20 cellular contexts compared by ENCODE assay signal in the genomic region with DNA sequence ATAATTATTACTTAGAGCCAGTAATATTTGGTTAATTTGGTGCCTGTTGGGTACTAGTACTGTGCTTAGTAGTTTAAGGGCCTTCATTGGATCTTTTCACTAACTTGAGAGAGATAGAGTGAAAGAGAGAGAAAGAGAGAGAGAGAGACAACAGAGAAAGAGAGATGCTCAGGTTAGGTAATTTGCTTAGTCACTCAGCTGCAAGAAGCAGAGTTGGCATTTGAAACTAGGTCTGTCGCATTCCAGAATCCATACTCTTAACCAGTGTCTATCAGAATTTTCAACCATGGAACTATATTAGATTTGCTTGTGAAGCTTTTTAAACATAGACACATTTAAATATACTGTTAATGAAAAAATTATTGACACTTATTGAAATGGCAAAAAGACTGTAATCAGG. TPM values are rescaled to one million over a fixed set of nuclear protein-coding genes. Genes with fewer than 3 reads are reported as not detected.
A peak's percentile ranks its signal among the peaks of the same experiment; 100 is the strongest.
DNase-seq lines count a peak whose midpoint lies in the region; ATAC-seq, FAIRE-seq and TF ChIP-seq lines count a peak whose summit lies in the region.
"Had no signal": no experiment of that assay in that cellular context is flagged by ENCODE, and none has a peak within 500 bp of the region (broad histone marks: within the 10 kb centered on the region; RNA-seq: fewer than 3 reads in every experiment).

No MANE protein-coding gene starts in this region.

- no peak overlapping the region for H3K9ac ChIP-seq in K562 (ENCODE audit: insufficient read depth in 1 of 2, low read depth in 2 of 2, low read length in 2 of 2)

- no TSS peak for BruUV-seq in K562 (replicated peaks; lab: Mats Ljungman, UMichigan)

- no peaks in the 10 kb centered on the region for H3K36me3 ChIP-seq in ACC112 (ENCODE audit: insufficient read depth, low read length)
- no peaks in the 10 kb centered on the region for H3K36me3 ChIP-seq in MG63
- H3K36me3 ChIP-seq in K562 (ENCODE audit: control insufficient read depth, insufficient read depth, low read length), result no peaks in the 10 kb centered on the region
- H3K36me3 ChIP-seq: cardiac muscle cell, upper lobe of right lung had no signal

- no peak for ATAC-seq in K562
- ATAC-seq in HG03520 (IDR thresholded peaks at IDR 0.05; ENCODE audit: unreplicated experiment), result no peak
- ATAC-seq: T-cell, upper lobe of right lung had no signal

- H3K27ac ChIP-seq in ACC112 (ENCODE audit: low read depth, low read length) (peak overlapping the region; percentile 86), K562 (ENCODE audit: extremely low read depth, low read depth, low read length) (no peak overlapping the region)
- H3K27ac ChIP-seq: cardiac muscle cell, upper lobe of right lung had no signal

- H3K4me3 ChIP-seq in ACC112 (ENCODE audit: low read depth, low read length), result peak overlapping the region; percentile 35; the same call in 1 of the 2 replicates
- no peak overlapping the region for H3K4me3 ChIP-seq in MG63
- no peak overlapping the region for H3K4me3 ChIP-seq in K562
- H3K4me3 ChIP-seq in foreskin fibroblast (ENCODE audit: low read depth in 1 of 2, low read length in 2 of 2), result no peak overlapping the region
- H3K4me3 ChIP-seq: cardiac muscle cell, upper lobe of right lung had no signal

- peaks cover 4% of the 10 kb centered on the region for H3K4me1 Mint-ChIP-seq in progenitor cell of endocrine pancreas (ENCODE audit: low read depth)
- H3K4me1 Mint-ChIP-seq: activated naive CD4-positive, alpha-beta T cell treated with anti-CD3 and anti-CD28 coated beads, Interleukin-2, amount 50 U/mL, for 24 hours; T-cell had no signal

- intact Hi-C loops in K562 (cut with micrococcal nuclease), result no loop called here

- H3K27me3 ChIP-seq in ACC112 (ENCODE audit: insufficient read depth, low read length) (no peaks in the 10 kb centered on the region), MG63 (no peaks in the 10 kb centered on the region), K562 (ENCODE audit: control insufficient read depth in 2 of 2, insufficient read depth in 2 of 2, low read length in 2 of 2) (no peaks in the 10 kb centered on the region)
- H3K27me3 ChIP-seq: cardiac muscle cell, upper lobe of right lung had no signal

- H3K27me3 Mint-ChIP-seq in progenitor cell of endocrine pancreas, result no peaks in the 10 kb centered on the region
- H3K27me3 Mint-ChIP-seq: activated naive CD4-positive, alpha-beta T cell treated with anti-CD3 and anti-CD28 coated beads, Interleukin-2, amount 50 U/mL, for 24 hours; stimulated activated naive CD8-positive, alpha-beta T cell treated with anti-CD3 and anti-CD28 coated beads, Interleukin-15, Interleukin-2, amounts not matched to agents 100 ng/mL and 50 ng/mL, for 24 hours; T-cell had no signal

- peaks cover 4% of the 10 kb centered on the region for H3K9me3 Mint-ChIP-seq in progenitor cell of endocrine pancreas (ENCODE audit: low read depth)
- H3K9me3 Mint-ChIP-seq: activated naive CD4-positive, alpha-beta T cell treated with anti-CD3 and anti-CD28 coated beads, Interleukin-2, amount 50 U/mL, for 24 hours; stimulated activated naive CD8-positive, alpha-beta T cell treated with anti-CD3 and anti-CD28 coated beads, Interleukin-15, Interleukin-2, amounts not matched to agents 100 ng/mL and 50 ng/mL, for 24 hours had no signal

- 23% methylated on average over 1 of the region's 1 CpG for WGBS in K562 (ENCODE audit: insufficient coverage, low coverage, missing lambda C conversion rate)

- H3K9me3 ChIP-seq in MG63 (no peaks in the 10 kb centered on the region), K562 (replicated peaks; ENCODE audit: control insufficient read depth, insufficient read depth, low read depth, low read length) (no peaks in the 10 kb centered on the region)
- H3K9me3 ChIP-seq: upper lobe of right lung had no signal

- in situ Hi-C loops in K562 (cut with MboI), result no loop called here

- H3K27ac Mint-ChIP-seq in progenitor cell of endocrine pancreas, result no peak overlapping the region
- H3K27ac Mint-ChIP-seq: activated naive CD4-positive, alpha-beta T cell treated with anti-CD3 and anti-CD28 coated beads, Interleukin-2, amount 50 U/mL, for 24 hours; stimulated activated naive CD8-positive, alpha-beta T cell treated with anti-CD3 and anti-CD28 coated beads, Interleukin-15, Interleukin-2, amounts not matched to agents 100 ng/mL and 50 ng/mL, for 24 hours; T-cell had no signal

- TF ChIP-seq CTCF in K562 (IDR thresholded peaks at IDR 0.05 in 2 of 3, conservative IDR thresholded peaks at IDR 0.05 in 1 of 3; ENCODE audit: insufficient read depth in 2 of 3, low read depth in 1 of 3, low read length in 3 of 3) (no peak), foreskin fibroblast (IDR thresholded peaks at IDR 0.05; ENCODE audit: low read depth, low read length) (no peak), progenitor cell of endocrine pancreas (IDR thresholded peaks at IDR 0.05; ENCODE audit: unreplicated experiment) (no peak)

- no peak overlapping the region for H3K4me3 Mint-ChIP-seq in progenitor cell of endocrine pancreas (ENCODE audit: low read depth)
- H3K4me3 Mint-ChIP-seq: activated naive CD4-positive, alpha-beta T cell treated with anti-CD3 and anti-CD28 coated beads, Interleukin-2, amount 50 U/mL, for 24 hours; neural crest cell; stimulated activated naive CD8-positive, alpha-beta T cell treated with anti-CD3 and anti-CD28 coated beads, Interleukin-15, Interleukin-2, amounts not matched to agents 100 ng/mL and 50 ng/mL, for 24 hours; T-cell had no signal

- no peak for TF ChIP-seq POLR2A in K562 (conservative IDR thresholded peaks at IDR 0.05)

- H3K4me1 ChIP-seq in ACC112 (ENCODE audit: control insufficient read depth, insufficient read depth, low read length, unreplicated experiment), result peaks cover 30% of the 10 kb centered on the region
- no peaks in the 10 kb centered on the region for H3K4me1 ChIP-seq in K562 (replicated peaks in 1 of 2; ENCODE audit: control insufficient read depth in 2 of 2, insufficient read depth in 2 of 2, low read length in 2 of 2)
- H3K4me1 ChIP-seq: upper lobe of right lung had no signal

- no peak for TF ChIP-seq EP300 in K562 (IDR thresholded peaks at IDR 0.05; ENCODE audit: low read length)

- no peaks in the 10 kb centered on the region for H4K20me1 ChIP-seq in K562 (replicated peaks; ENCODE audit: control insufficient read depth, insufficient read depth, low read length)

- H3K79me2 ChIP-seq in ACC112 (ENCODE audit: control insufficient read depth, insufficient read depth, low read length, unreplicated experiment), result no peaks in the 10 kb centered on the region
- H3K79me2 ChIP-seq in K562 (ENCODE audit: control insufficient read depth, insufficient read depth, low read length), result no peaks in the 10 kb centered on the region

- H2AFZ ChIP-seq in ACC112 (ENCODE audit: low read length, unreplicated experiment) (peak overlapping the region; percentile 48), K562 (ENCODE audit: low read depth, low read length) (no peak overlapping the region)

- POLR2A ChIA-PET in K562 (lab: Yijun Ruan, JAX), result no interaction called here

- H3K36me3 Mint-ChIP-seq in progenitor cell of endocrine pancreas (ENCODE audit: insufficient read depth), result peaks cover 4% of the 10 kb centered on the region
- H3K36me3 Mint-ChIP-seq: activated naive CD4-positive, alpha-beta T cell treated with anti-CD3 and anti-CD28 coated beads, Interleukin-2, amount 50 U/mL, for 24 hours had no signal

- no peak overlapping the region for H3K4me2 ChIP-seq in K562 (ENCODE audit: insufficient read depth, low read length)

- no peak for FAIRE-seq in K562 (lab: Jason Lieb, UNC)
- FAIRE-seq: GM18507 had no signal

- TF ChIP-seq RAD21 in K562 (CRISPR knock-in tag; conservative IDR thresholded peaks at IDR 0.05 in 1 of 2, IDR thresholded peaks at IDR 0.05 in 1 of 2), result no peak

- DNase-seq in MG63 (peak; percentile 14), K562 (ENCODE audit: extremely low read depth in 1 of 4, low spot score in 3 of 4) (no peak), foreskin fibroblast (peak; percentile 18 to 64), anterior cingulate cortex (lab: John Stamatoyannopoulos, UW) (no peak), progenitor cell of endocrine pancreas (ENCODE audit: low spot score, unreplicated experiment) (no peak), NCI-H2081 treated with DMSO at 0.1 percent for 48 hours (lab: John Stamatoyannopoulos, UW) (no peak)
- DNase-seq: activated CD4-positive, alpha-beta T cell treated with anti-CD3 and anti-CD28 coated beads, Interleukin-2, amount 50 U/mL, for 4 hours; DMS79 treated with DMSO at 0.1 percent for 48 hours; NCI-H2227 treated with DMSO at 0.1 percent for 48 hours; Right ventricle myocardium superior; stimulated activated CD4-positive, alpha-beta T cell treated with anti-CD3 and anti-CD28 coated beads, Interleukin-2, amount 100 ng/mL, for 24 hours; T-cell; upper lobe of right lung had no signal

- CTCF ChIA-PET in K562 (lab: Yijun Ruan, JAX; ENCODE audit: low intra/inter-chr PET ratio), result no interaction called here

- H3K9me1 ChIP-seq in K562 (ENCODE audit: control insufficient read depth, insufficient read depth, low read length), result no peaks in the 10 kb centered on the region

TF ChIP-seq in K562, 482 proteins besides CTCF, POLR2A, EP300 and RAD21 (continues in another document):
- TF ChIP-seq SMC3 (conservative IDR thresholded peaks at IDR 0.05; ENCODE audit: insufficient read depth, low read depth, low read length), result no peak

RNA-seq across cellular contexts. Expression of gene NUDT16, which starts 31.1 kb away (rescaled TPM):
- 14.3 and 18.2 TPM in 2 replicates for total RNA-seq in MG63 (2014; rRNA removed; shearing (Covaris generic); ENCODE audit: low replicate concordance)
- total RNA-seq in K562 (2011; cell fraction: chromatin; rRNA removed; ENCODE audit: low replicate concordance), result 8.4 and 13.0 TPM in 2 replicates
- 7.5 and 10.4 TPM in 2 replicates for total RNA-seq in K562 (2011; cell fraction: nucleolus; rRNA removed)
- 12.8 and 14.5 TPM in 2 replicates for total RNA-seq in K562 (2011; cell fraction: nucleoplasm; rRNA removed)
- total RNA-seq in K562 (2014; rRNA removed) (8.8 and 10.7 TPM in 2 replicates), K562 (2014; rRNA removed; fragmentation: Illumina TruSeq; extraction: Trizol) (7.5 and 7.6 TPM in 2 replicates), K562 (2015; rRNA removed; fragmentation: Illumina TruSeq; extraction: Trizol) (7.6 and 7.8 TPM in 2 replicates), K562 (2021) (11.1 and 11.2 TPM in 2 replicates), progenitor cell of endocrine pancreas (24.6 and 25.1 TPM in 2 replicates)
- polyA plus RNA-seq in K562 (2011; rRNA removed) (6.7 and 7.1 TPM in 2 replicates), K562 (2014; fragmentation: Illumina TruSeq; extraction: Trizol) (8.2 and 8.8 TPM in 2 replicates), K562 (2014; fragmentation: Nextera tagmentation; extraction: Ambion mirVana) (1 to 10 TPM; 1.5 to 1.9 TPM), K562 (2014; rRNA removed) (9.7 and 11.4 TPM in 2 replicates)
- polyA plus RNA-seq in K562 (2011; cell fraction: cytosol; rRNA removed), result 6.5 and 7.8 TPM in 2 replicates
- polyA plus RNA-seq in K562 (2011; cell fraction: nucleus; rRNA removed), result 12.2 and 13.5 TPM in 2 replicates
- polyA plus RNA-seq in K562 (2012), result 6.7 and 8.5 TPM in 2 replicates
- 5.6 and 8.1 TPM in 2 replicates for polyA minus RNA-seq in K562 (2011; rRNA and poly(A)+ RNA removed)
- polyA minus RNA-seq in K562 (2011; cell fraction: cytosol; rRNA and poly(A)+ RNA removed), result 3.3 and 4.9 TPM in 2 replicates
- polyA minus RNA-seq in K562 (2011; cell fraction: nucleus; rRNA and poly(A)+ RNA removed), result 11.3 and 15.4 TPM in 2 replicates

Comparison
In these comparisons a context has a peak if more than half of its experiments do, and no peak if none do; other contexts are left out.
1. DNase-seq: peak in MG63 (single experiment) and foreskin fibroblast (2 of 2); none in K562 (0 of 4), anterior cingulate cortex (0 of 58), progenitor cell of endocrine pancreas (single experiment) and NCI-H2081 treated with DMSO at 0.1 percent for 48 hours (single experiment).